Comparison of ENCODE assay signal across 13 cellular contexts in the genomic region with DNA sequence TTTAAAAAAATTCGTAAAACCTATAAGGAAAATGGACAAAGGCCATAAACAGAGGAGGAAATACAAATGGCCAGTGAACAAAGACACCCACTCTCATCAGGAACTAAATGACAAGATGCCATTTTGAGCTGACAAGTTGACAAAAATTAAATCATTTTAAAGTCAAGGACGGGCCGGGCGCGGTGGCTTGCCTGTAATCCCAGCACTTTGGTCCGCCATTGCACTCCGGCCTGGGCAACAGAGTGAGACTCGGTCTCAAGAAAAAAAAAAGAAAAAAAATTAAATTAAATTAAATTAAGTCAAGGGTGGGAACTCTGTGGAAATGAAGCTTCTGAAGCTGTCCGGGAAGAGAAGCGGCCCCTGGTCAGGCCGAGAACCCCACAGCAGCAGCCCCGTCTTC. TPM values are rescaled to one million over a fixed set of nuclear protein-coding genes. Genes with fewer than 3 reads are reported as not detected.
DNase-seq lines count a peak whose midpoint lies in the region; ATAC-seq and TF ChIP-seq lines count a peak whose summit lies in the region.
"Had no signal": no experiment of that assay in that cellular context is flagged by ENCODE, and none has a peak within 500 bp of the region (broad histone marks: within the 10 kb centered on the region; RNA-seq: fewer than 3 reads in every experiment).

No MANE protein-coding gene starts in this region.

- H3K4me1 ChIP-seq in right cardiac atrium (ENCODE audit: control insufficient read depth, insufficient read depth, low read length) (peaks cover 4% of the 10 kb centered on the region), right atrium auricular region (peaks cover 0 to 27% of the 10 kb centered on the region in 2 donors), ascending aorta (peaks cover 10 to 23% of the 10 kb centered on the region in 2 donors), lower lobe of right lung (peaks cover 24% of the 10 kb centered on the region)

- peaks cover 11% of the 10 kb centered on the region for H3K36me3 ChIP-seq in right atrium auricular region
- H3K36me3 ChIP-seq in ascending aorta = peaks cover 12 to 14% of the 10 kb centered on the region in 2 donors
- peaks cover 17% of the 10 kb centered on the region for H3K36me3 ChIP-seq in lower lobe of right lung

- H3K36me3 Mint-ChIP-seq in endothelial cell (ENCODE audit: low read depth, unreplicated experiment) = peaks cover 12% of the 10 kb centered on the region
- peaks cover 5% of the 10 kb centered on the region for H3K36me3 Mint-ChIP-seq in progenitor cell of endocrine pancreas (ENCODE audit: insufficient read depth)

- no peak overlapping the region for H3K27ac Mint-ChIP-seq in endothelial cell (ENCODE audit: unreplicated experiment)
- H3K27ac Mint-ChIP-seq in progenitor cell of endocrine pancreas = no peak overlapping the region

- no peaks in the 10 kb centered on the region for H3K27me3 ChIP-seq in right cardiac atrium (ENCODE audit: control insufficient read depth, insufficient read depth)
- no peaks in the 10 kb centered on the region for H3K27me3 ChIP-seq in right atrium auricular region
- no peaks in the 10 kb centered on the region for H3K27me3 ChIP-seq in ascending aorta
- H3K27me3 ChIP-seq in lower lobe of right lung (ENCODE audit: low read depth) = peaks cover 12% of the 10 kb centered on the region

- H3K4me3 ChIP-seq in right cardiac atrium (ENCODE audit: low read length) (peak overlapping the region; percentile 85), right atrium auricular region (peak overlapping the region in 1 of 2 donors; percentile 89), ascending aorta (peak overlapping the region; percentile 53 to 99), lower lobe of right lung (peak overlapping the region; percentile 100)

- H3K4me1 Mint-ChIP-seq in endothelial cell (ENCODE audit: unreplicated experiment) (peaks cover 51% of the 10 kb centered on the region), progenitor cell of endocrine pancreas (ENCODE audit: low read depth) (peaks cover 27% of the 10 kb centered on the region)

- H3K9me3 Mint-ChIP-seq in endothelial cell (ENCODE audit: unreplicated experiment) (no peaks in the 10 kb centered on the region), progenitor cell of endocrine pancreas (ENCODE audit: low read depth) (no peaks in the 10 kb centered on the region)
- H3K9me3 Mint-ChIP-seq: CD4-positive, alpha-beta memory T cell had no signal

- H3K27ac ChIP-seq in right cardiac atrium (ENCODE audit: low read length) = no peak overlapping the region
- H3K27ac ChIP-seq in right atrium auricular region = no peak overlapping the region
- H3K27ac ChIP-seq in ascending aorta = no peak overlapping the region
- peak overlapping the region; percentile 76 for H3K27ac ChIP-seq in lower lobe of right lung

- DNase-seq in right cardiac atrium (no peak), right atrium auricular region (ENCODE audit: low spot score) (no peak), ascending aorta (ENCODE audit: low spot score in 2 of 2) (no peak), lower lobe of right lung (no peak), OCI-M2 (lab: John Stamatoyannopoulos, UW; ENCODE audit: unreplicated experiment) (no peak), endothelial cell (ENCODE audit: low spot score) (no peak), progenitor cell of endocrine pancreas (ENCODE audit: low spot score, unreplicated experiment) (no peak)
- DNase-seq: activated effector memory CD4-positive, alpha-beta T cell treated with anti-CD3 and anti-CD28 coated beads, Interleukin-2, amount 50 U/mL, for 16 hours; CD4-positive, alpha-beta memory T cell; NCI-H510A; stimulated activated naive CD4-positive, alpha-beta T cell treated with Interleukin-2 at 50 U/mL for 16 hours; T-helper 2 cell had no signal

- 91% methylated on average over 12 of the region's 12 CpGs for WGBS in right cardiac atrium

- peaks cover 9% of the 10 kb centered on the region for H3K27me3 Mint-ChIP-seq in endothelial cell (ENCODE audit: unreplicated experiment)
- peaks cover 17% of the 10 kb centered on the region for H3K27me3 Mint-ChIP-seq in progenitor cell of endocrine pancreas

- intact Hi-C loops in right cardiac atrium (cut with DNase I) (no loop called here), ascending aorta (cut with DNase I) (loop anchor here (2.0 to 5.0 kb wide), 4 partner anchors 56 to 388 kb away; a partner anchor contains a TSS), lower lobe of right lung (cut with DNase I) (no loop called here)

- ATAC-seq in right cardiac atrium (no peak), lower lobe of right lung (no peak), HG02588 (IDR thresholded peaks at IDR 0.05; ENCODE audit: unreplicated experiment) (no peak)

- no peaks in the 10 kb centered on the region for H3K9me3 ChIP-seq in right cardiac atrium (ENCODE audit: control insufficient read depth, low read length)
- no peaks in the 10 kb centered on the region for H3K9me3 ChIP-seq in right atrium auricular region
- no peaks in the 10 kb centered on the region for H3K9me3 ChIP-seq in ascending aorta
- no peaks in the 10 kb centered on the region for H3K9me3 ChIP-seq in lower lobe of right lung

- TF ChIP-seq CTCF in right atrium auricular region (IDR thresholded peaks at IDR 0.05) = no peak
- TF ChIP-seq CTCF in ascending aorta (IDR thresholded peaks at IDR 0.05) = no peak
- TF ChIP-seq CTCF in lower lobe of right lung (IDR thresholded peaks at IDR 0.05) = no peak
- no peak for TF ChIP-seq CTCF in endothelial cell (IDR thresholded peaks at IDR 0.05; ENCODE audit: unreplicated experiment)
- TF ChIP-seq CTCF in progenitor cell of endocrine pancreas (IDR thresholded peaks at IDR 0.05; ENCODE audit: unreplicated experiment) = no peak

- H3K4me3 Mint-ChIP-seq in endothelial cell (ENCODE audit: unreplicated experiment) (no peak overlapping the region), progenitor cell of endocrine pancreas (ENCODE audit: low read depth) (no peak overlapping the region)

RNA-seq across cellular contexts. Expression of a gene that starts 1.2 kb away (rescaled TPM):
- total RNA-seq in right cardiac atrium = 10 to 100 TPM in 1 of 4 donors, 1 to 10 TPM in 3; 6.5 to 10.6 (median 7.7) TPM
- polyA plus RNA-seq in right cardiac atrium = 5.6 TPM
- 1 to 10 TPM; 4.1 to 6.3 TPM for total RNA-seq in right atrium auricular region
- total RNA-seq in ascending aorta = 16.1 TPM
- 16.9 TPM for total RNA-seq in lower lobe of right lung
- total RNA-seq in endothelial cell (ENCODE audit: unreplicated experiment) = 33.6 TPM
- total RNA-seq in progenitor cell of endocrine pancreas = 33.6 and 34.4 TPM in 2 replicates

RNA-seq across cellular contexts. Expression of a gene that starts 55.4 kb away (rescaled TPM):
- 10 to 100 TPM; 45.3 to 48.7 (median 46.6) TPM for total RNA-seq in right cardiac atrium
- 8.1 TPM for polyA plus RNA-seq in right cardiac atrium
- 10 to 100 TPM; 32.4 to 33.7 TPM for total RNA-seq in right atrium auricular region
- total RNA-seq in ascending aorta = 14.8 TPM
- total RNA-seq in lower lobe of right lung = 71.1 TPM
- total RNA-seq in endothelial cell (ENCODE audit: unreplicated experiment) = 159 TPM
- 89.1 and 95.7 TPM in 2 replicates for total RNA-seq in progenitor cell of endocrine pancreas
